Comparison of ENCODE assay signal across 19 cellular contexts in genomic region chr4:1539132-1539755, GRCh38.
DNase-seq lines count a peak whose midpoint lies in the region; ATAC-seq and TF ChIP-seq lines count a peak whose summit lies in the region.
"Had no signal": no experiment of that assay in that cellular context is flagged by ENCODE, and none has a peak within 500 bp of the region (broad histone marks: within the 10 kb centered on the region; RNA-seq: fewer than 3 reads in every experiment).

No MANE protein-coding gene starts in this region.

- no peak overlapping the region for H3K27ac Mint-ChIP-seq in nephron progenitor cell
- H3K27ac Mint-ChIP-seq: CD4-positive, CD25-positive, alpha-beta regulatory T cell had no signal

- intact Hi-C loops in right cardiac atrium (cut with DNase I) (no loop called here), OCI-LY7 (cut with micrococcal nuclease; ENCODE audit: unreplicated experiment) (no loop called here)

- H4K20me1 ChIP-seq in OCI-LY7 (ENCODE audit: insufficient read depth, low read length), result no peaks in the 10 kb centered on the region

- H3K36me3 Mint-ChIP-seq in nephron progenitor cell (ENCODE audit: low read depth), result no peaks in the 10 kb centered on the region
- H3K36me3 Mint-ChIP-seq: CD4-positive, CD25-positive, alpha-beta regulatory T cell had no signal

- peaks cover 35% of the 10 kb centered on the region for H3K4me1 Mint-ChIP-seq in nephron progenitor cell

- POLR2A ChIA-PET in OCI-LY7 (lab: Charles Lee), result no interaction called here

- no peak overlapping the region for H3K4me2 ChIP-seq in OCI-LY7 (ENCODE audit: low read length)
- H3K4me2 ChIP-seq: A549 had no signal

- no peak overlapping the region for H3K4me3 Mint-ChIP-seq in nephron progenitor cell
- H3K4me3 Mint-ChIP-seq: CD4-positive, CD25-positive, alpha-beta regulatory T cell had no signal

- peaks cover 28% of the 10 kb centered on the region for H3K27me3 Mint-ChIP-seq in nephron progenitor cell (ENCODE audit: low read depth, poor library complexity)
- H3K27me3 Mint-ChIP-seq: CD4-positive, CD25-positive, alpha-beta regulatory T cell had no signal

- H3K4me1 ChIP-seq in right cardiac atrium (ENCODE audit: control insufficient read depth, insufficient read depth, low read length) (no peaks in the 10 kb centered on the region), OCI-LY7 (ENCODE audit: insufficient read depth, low read length, poor library complexity, severe bottlenecking) (no peaks in the 10 kb centered on the region)
- H3K4me1 ChIP-seq: A549 had no signal

- no peaks in the 10 kb centered on the region for H3K79me2 ChIP-seq in OCI-LY7 (ENCODE audit: insufficient read depth, low read depth, low read length)

- BruUV-seq in OCI-LY7 (replicated peaks; lab: Mats Ljungman, UMichigan), result no TSS peak

- H3K9me3 Mint-ChIP-seq in nephron progenitor cell, result no peaks in the 10 kb centered on the region
- H3K9me3 Mint-ChIP-seq: CD4-positive, CD25-positive, alpha-beta regulatory T cell had no signal

- H3K27me3 ChIP-seq in right cardiac atrium (ENCODE audit: control insufficient read depth, insufficient read depth), result no peaks in the 10 kb centered on the region
- H3K27me3 ChIP-seq: MG63 had no signal

- no peak overlapping the region for H3K27ac ChIP-seq in right cardiac atrium (ENCODE audit: low read length)
- no peak overlapping the region for H3K27ac ChIP-seq in OCI-LY7 (ENCODE audit: low read depth, low read length, poor library complexity, severe bottlenecking)
- H3K27ac ChIP-seq: A549, SK-N-MC had no signal

- H3K9me3 ChIP-seq in right cardiac atrium (ENCODE audit: control insufficient read depth, low read length) (no peaks in the 10 kb centered on the region), OCI-LY7 (ENCODE audit: low read length) (no peaks in the 10 kb centered on the region)
- H3K9me3 ChIP-seq: A549, MG63 had no signal

- no peak overlapping the region for H2AFZ ChIP-seq in OCI-LY7 (ENCODE audit: low read length)

- peak; percentile 50 to 86 for DNase-seq in NCI-H524 (lab: John Stamatoyannopoulos, UW)
- DNase-seq in NCI-H82 treated with DMSO at 0.1 percent for 48 hours (lab: John Stamatoyannopoulos, UW; ENCODE audit: unreplicated experiment), result peak; percentile 71
- peak; percentile 8 to 43 (median 38) for DNase-seq in right cardiac atrium
- peak; percentile 1 for DNase-seq in nephron progenitor cell
- DNase-seq in KG1 (lab: John Stamatoyannopoulos, UW), result no peak
- DNase-seq in NK-92 treated with Interleukin-12 subunit alpha and Interleukin-12 subunit beta, amount 100 ng/mL, for 24 hours (lab: John Stamatoyannopoulos, UW), result no peak
- DNase-seq in OCI-LY7 (ENCODE audit: low spot score), result no peak
- DNase-seq in activated T-cell treated with anti-CD3 and anti-CD28 coated beads, Interleukin-2, amount 50 U/mL, for 1 hour, result no peak
- DNase-seq: CD4-positive, CD25-positive, alpha-beta regulatory T cell; EL; GF-D8; MG63; NCI-H1436; NCI-H187 treated with DMSO at 0.1 percent for 48 hours; NCI-H2107; NCI-H748 treated with DMSO at 0.1 percent for 48 hours; SHP77 had no signal

- H3K4me3 ChIP-seq in right cardiac atrium (ENCODE audit: low read length), result no peak overlapping the region
- no peak overlapping the region for H3K4me3 ChIP-seq in OCI-LY7 (ENCODE audit: low read depth, low read length, poor library complexity, severe bottlenecking)
- H3K4me3 ChIP-seq: A549, MG63, SK-N-MC had no signal

- H3K36me3 ChIP-seq in OCI-LY7 (ENCODE audit: insufficient read depth, low read length), result no peaks in the 10 kb centered on the region
- H3K36me3 ChIP-seq: MG63 had no signal

- CTCF ChIA-PET in OCI-LY7 (lab: Charles Lee; ENCODE audit: unreplicated experiment), result no interaction called here

- TF ChIP-seq CTCF in nephron progenitor cell (IDR thresholded peaks at IDR 0.05) (no peak), OCI-LY7 (conservative IDR thresholded peaks at IDR 0.05; ENCODE audit: low read length) (no peak)

- H3K9me2 ChIP-seq in OCI-LY7 (ENCODE audit: insufficient read depth, low read length), result no peaks in the 10 kb centered on the region

- no peak for ATAC-seq in right cardiac atrium
- ATAC-seq: A549 had no signal

- 87% methylated on average over 18 of the region's 18 CpGs for WGBS in right cardiac atrium

Comparison
In these comparisons a context has a peak if more than half of its experiments do, and no peak if none do; other contexts are left out.
1. DNase-seq: peak in NCI-H524 (2 of 2), NCI-H82 treated with DMSO at 0.1 percent for 48 hours (single experiment), right cardiac atrium (3 of 3) and nephron progenitor cell (single experiment); none in KG1 (single experiment), NK-92 treated with Interleukin-12 subunit alpha and Interleukin-12 subunit beta, amount 100 ng/mL, for 24 hours (single experiment), OCI-LY7 (single experiment) and activated T-cell treated with anti-CD3 and anti-CD28 coated beads, Interleukin-2, amount 50 U/mL, for 1 hour (single experiment).